In the genomic region with DNA sequence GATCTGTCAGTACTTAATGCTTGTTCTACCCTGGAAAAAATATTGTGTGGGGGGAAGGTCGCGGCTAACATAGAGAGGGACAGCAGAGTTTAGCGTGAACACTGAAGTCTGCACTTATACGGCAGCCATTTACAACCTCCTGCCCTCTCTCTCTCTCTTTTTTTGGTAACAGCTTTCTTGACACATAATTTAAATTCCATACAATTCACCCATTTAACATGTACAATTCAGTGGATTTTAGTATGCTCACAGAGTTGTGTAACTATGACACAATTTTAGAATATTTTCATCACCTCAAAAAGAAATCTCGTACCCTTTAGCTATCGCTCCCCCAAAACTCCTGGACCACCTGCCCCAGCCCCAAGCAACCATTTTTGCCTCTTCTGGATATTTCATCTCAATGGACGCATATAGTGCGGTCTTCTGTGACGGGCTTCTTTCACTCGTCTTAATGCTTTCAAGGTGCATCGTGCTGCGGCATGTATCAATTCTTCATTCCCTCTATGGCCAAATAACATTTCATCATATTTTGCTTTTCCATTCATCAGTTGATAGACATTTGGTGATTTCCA, we compare ENCODE assay signal across 1 cellular context.
TF ChIP-seq lines count a peak whose summit lies in the region.

No MANE protein-coding gene starts in this region.

TF ChIP-seq in GM12891, 5 proteins besides CTCF, POLR2A, EP300 and RAD21:
- TF ChIP-seq SPI1 (IDR thresholded peaks at IDR 0.05; ENCODE audit: low read depth, low read length) (no peak), POLR2AphosphoS5 (IDR thresholded peaks at IDR 0.05; ENCODE audit: low read depth, low read length) (peak; percentile 47)
